8 cellular contexts compared by ENCODE assay signal in the genomic region with DNA sequence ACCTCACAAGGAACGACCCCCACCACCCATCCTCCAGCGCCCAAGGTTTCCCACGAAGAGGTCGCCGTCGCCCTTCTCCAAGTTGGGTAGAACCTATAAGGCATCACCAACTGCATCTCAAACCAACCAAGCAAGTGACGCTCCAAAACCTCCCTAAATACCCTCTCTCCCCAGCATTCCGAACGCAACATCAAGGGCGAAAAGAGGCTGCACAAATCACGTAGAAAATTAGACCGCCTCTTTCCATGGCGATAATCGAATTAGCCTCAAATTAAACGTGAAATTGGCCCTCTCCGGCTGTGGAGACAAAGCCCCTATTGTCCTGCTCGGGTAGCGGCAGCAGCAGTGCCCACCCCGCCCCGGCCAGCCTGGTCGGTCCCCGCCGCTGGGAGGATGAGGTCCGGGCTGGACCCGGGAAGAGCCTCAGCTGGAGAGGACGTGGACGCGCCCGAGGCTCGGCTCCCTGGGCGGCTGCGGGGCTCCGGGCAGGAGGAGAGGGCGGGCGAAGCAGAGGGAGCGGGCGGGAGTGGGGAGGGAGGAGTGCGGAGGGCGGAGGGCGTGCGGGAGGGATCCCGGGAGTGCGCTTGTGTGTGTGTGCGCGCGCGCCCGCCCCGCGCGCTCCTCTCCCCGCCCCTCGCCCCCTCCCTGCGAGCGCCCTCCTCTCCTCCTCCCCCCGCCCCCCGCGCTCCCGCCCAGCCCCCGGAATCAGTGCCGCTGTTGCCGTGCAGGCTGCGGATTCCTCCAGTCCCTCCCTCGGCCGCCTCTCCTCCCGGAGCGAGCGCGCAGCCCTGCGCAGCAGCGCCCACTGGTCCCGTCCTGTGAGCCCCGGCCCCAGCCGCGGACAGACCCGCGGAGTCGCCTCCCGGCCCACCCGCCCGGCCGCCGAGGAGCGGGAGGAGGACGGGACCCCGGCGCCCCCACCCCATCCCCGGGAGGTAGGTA. TPM values are rescaled to one million over a fixed set of nuclear protein-coding genes. Genes with fewer than 3 reads are reported as not detected.
DNase-seq lines count a peak whose midpoint lies in the region; ATAC-seq and TF ChIP-seq lines count a peak whose summit lies in the region.

TSS of gene SPTBN1 (plus strand) at position 744 of the 942 bp plus-strand sequence. CDS start 70,092 bp downstream, outside the sequence.

- peak within 1 kb of the TSS; percentile 31 for H3K27ac Mint-ChIP-seq in Caco-2 (ENCODE audit: unreplicated experiment)
- no peak within 1 kb of the TSS for H3K27ac Mint-ChIP-seq in stimulated activated naive B cell treated with anti-CD40 and anti-IgM and Interleukin-4, amounts not matched to agents 10 μg/mL and 1 μg/mL and 100 μg/mL, for 72 hours

- intact Hi-C loops in Caco-2 (cut with micrococcal nuclease; ENCODE audit: unreplicated experiment), result loop anchor here (5.0 kb wide), 3 partner anchors 124 to 339 kb away; partner anchors contain the start of gene ACYP2

- peak within 1 kb of the TSS; percentile 4 to 82 for H3K9ac ChIP-seq in liver (ENCODE audit: low read depth in 1 of 2, low read length in 2 of 2)

- peak; percentile 29 for ATAC-seq in GM21529 (IDR thresholded peaks at IDR 0.05; ENCODE audit: unreplicated experiment)
- peak; percentile 44 to 51 for ATAC-seq in stimulated activated naive B cell treated with anti-CD40 and anti-IgM and Interleukin-4, amounts not matched to agents 10 μg/mL and 1 μg/mL and 100 μg/mL, for 72 hours (replicated peaks)

- H3K27me3 Mint-ChIP-seq in Caco-2 (ENCODE audit: insufficient read depth, unreplicated experiment), result no peaks in the 10 kb centered on the region
- peaks cover 42 to 45% of the 10 kb centered on the region in 2 donors for H3K27me3 Mint-ChIP-seq in stimulated activated naive B cell treated with anti-CD40 and anti-IgM and Interleukin-4, amounts not matched to agents 10 μg/mL and 1 μg/mL and 100 μg/mL, for 72 hours

- CTCF ChIA-PET in Caco-2 (lab: Charles Lee), result interaction anchor here (0.7 kb wide), 1 partner anchor 15 kb away, joined by 6 read pairs; no protein-coding TSS in a partner anchor

- no peaks in the 10 kb centered on the region for H3K9me3 Mint-ChIP-seq in Caco-2 (ENCODE audit: unreplicated experiment)
- no peaks in the 10 kb centered on the region for H3K9me3 Mint-ChIP-seq in stimulated activated naive B cell treated with anti-CD40 and anti-IgM and Interleukin-4, amounts not matched to agents 10 μg/mL and 1 μg/mL and 100 μg/mL, for 72 hours

- peaks cover 12% of the 10 kb centered on the region for H3K36me3 Mint-ChIP-seq in Caco-2 (ENCODE audit: insufficient read depth, unreplicated experiment)
- H3K36me3 Mint-ChIP-seq in stimulated activated naive B cell treated with anti-CD40 and anti-IgM and Interleukin-4, amounts not matched to agents 10 μg/mL and 1 μg/mL and 100 μg/mL, for 72 hours, result no peaks in the 10 kb centered on the region

- no TSS peak for BruUV-seq in Caco-2 (replicated peaks; lab: Mats Ljungman, UMichigan)

- no peaks in the 10 kb centered on the region for H3K36me3 ChIP-seq in Caco-2 (ENCODE audit: control insufficient read depth, insufficient read depth, low read length)
- H3K36me3 ChIP-seq in liver (ENCODE audit: control insufficient read depth in 4 of 4, insufficient read depth in 3 of 4, low read depth in 1 of 4, low read length in 3 of 4), result no peaks in the 10 kb centered on the region

- TF ChIP-seq CTCF in Caco-2 (IDR thresholded peaks at IDR 0.05; ENCODE audit: insufficient read depth in 1 of 2, low read depth in 1 of 2, low read length in 1 of 2, severe bottlenecking in 1 of 2, unreplicated experiment in 1 of 2) (no peak), VCaP (conservative IDR thresholded peaks at IDR 0.05) (no peak), liver (IDR thresholded peaks at IDR 0.05; ENCODE audit: low read depth, low read length, missing input control) (no peak)

- H3K4me3 ChIP-seq in Caco-2 (ENCODE audit: low read depth, low read length), result peak within 1 kb of the TSS; percentile 77
- H3K4me3 ChIP-seq in liver (ENCODE audit: low read depth in 1 of 3, low read length in 3 of 3), result peak within 1 kb of the TSS; percentile 51 to 100 (median 73)

- H3K4me1 Mint-ChIP-seq in Caco-2 (ENCODE audit: low read depth, unreplicated experiment), result peaks cover 21% of the 10 kb centered on the region
- peaks cover 16 to 30% of the 10 kb centered on the region in 2 donors for H3K4me1 Mint-ChIP-seq in stimulated activated naive B cell treated with anti-CD40 and anti-IgM and Interleukin-4, amounts not matched to agents 10 μg/mL and 1 μg/mL and 100 μg/mL, for 72 hours

- peak within 1 kb of the TSS; percentile 85 for H3K4me3 Mint-ChIP-seq in Caco-2 (ENCODE audit: unreplicated experiment)
- H3K4me3 Mint-ChIP-seq in stimulated activated naive B cell treated with anti-CD40 and anti-IgM and Interleukin-4, amounts not matched to agents 10 μg/mL and 1 μg/mL and 100 μg/mL, for 72 hours, result peak within 1 kb of the TSS; percentile 88 to 93

- H3K27ac ChIP-seq in VCaP (peak within 1 kb of the TSS; percentile 92), liver (ENCODE audit: low read depth in 1 of 2, low read length in 2 of 2) (peak within 1 kb of the TSS; percentile 72 to 90)

- WGBS in liver, result 1% methylated on average over 87 of the region's 88 CpGs

- POLR2A ChIA-PET in Caco-2 (lab: Charles Lee), result no interaction called here

- DNase-seq in Caco-2 (peak; percentile 80 to 82), NCI-H1436 treated with DMSO at 0.1 percent for 48 hours (lab: John Stamatoyannopoulos, UW) (peak; percentile 37), GDM1 (lab: John Stamatoyannopoulos, UW) (no peak)
- peak; percentile 6 for DNase-seq in effector CD8-positive, alpha-beta T cell (lab: John Stamatoyannopoulos, UW)
- DNase-seq in stimulated activated naive B cell treated with anti-CD40 and anti-IgM and Interleukin-4, amounts not matched to agents 10 μg/mL and 1 μg/mL and 100 μg/mL, for 72 hours, result peak; percentile 4

- H3K4me1 ChIP-seq in Caco-2 (peaks cover 12% of the 10 kb centered on the region; the same call in 1 of the 2 replicates), liver (ENCODE audit: control insufficient read depth in 4 of 4, insufficient read depth in 4 of 4, low read length in 3 of 4) (peaks cover 0 to 28% (median 18%) of the 10 kb centered on the region in 4 donors)

- H3K27me3 ChIP-seq in Caco-2 (replicated peaks; ENCODE audit: control insufficient read depth, insufficient read depth, low read length), result no peaks in the 10 kb centered on the region
- H3K27me3 ChIP-seq in liver (ENCODE audit: control insufficient read depth in 4 of 4, insufficient read depth in 4 of 4, low read length in 3 of 4), result no peaks in the 10 kb centered on the region

- H3K9me3 ChIP-seq in Caco-2 (no peaks in the 10 kb centered on the region), liver (ENCODE audit: control insufficient read depth in 4 of 4, low read length in 3 of 4) (no peaks in the 10 kb centered on the region)

- TF ChIP-seq RAD21 in liver (IDR thresholded peaks at IDR 0.05), result peak; percentile 43 to 59

TF ChIP-seq in liver, 16 proteins besides CTCF, POLR2A, EP300 and RAD21:
- TF ChIP-seq SP1 (IDR thresholded peaks at IDR 0.05) (peak; percentile 13), YY1 (IDR thresholded peaks at IDR 0.05) (no peak)
- TF ChIP-seq, protein P1, sequence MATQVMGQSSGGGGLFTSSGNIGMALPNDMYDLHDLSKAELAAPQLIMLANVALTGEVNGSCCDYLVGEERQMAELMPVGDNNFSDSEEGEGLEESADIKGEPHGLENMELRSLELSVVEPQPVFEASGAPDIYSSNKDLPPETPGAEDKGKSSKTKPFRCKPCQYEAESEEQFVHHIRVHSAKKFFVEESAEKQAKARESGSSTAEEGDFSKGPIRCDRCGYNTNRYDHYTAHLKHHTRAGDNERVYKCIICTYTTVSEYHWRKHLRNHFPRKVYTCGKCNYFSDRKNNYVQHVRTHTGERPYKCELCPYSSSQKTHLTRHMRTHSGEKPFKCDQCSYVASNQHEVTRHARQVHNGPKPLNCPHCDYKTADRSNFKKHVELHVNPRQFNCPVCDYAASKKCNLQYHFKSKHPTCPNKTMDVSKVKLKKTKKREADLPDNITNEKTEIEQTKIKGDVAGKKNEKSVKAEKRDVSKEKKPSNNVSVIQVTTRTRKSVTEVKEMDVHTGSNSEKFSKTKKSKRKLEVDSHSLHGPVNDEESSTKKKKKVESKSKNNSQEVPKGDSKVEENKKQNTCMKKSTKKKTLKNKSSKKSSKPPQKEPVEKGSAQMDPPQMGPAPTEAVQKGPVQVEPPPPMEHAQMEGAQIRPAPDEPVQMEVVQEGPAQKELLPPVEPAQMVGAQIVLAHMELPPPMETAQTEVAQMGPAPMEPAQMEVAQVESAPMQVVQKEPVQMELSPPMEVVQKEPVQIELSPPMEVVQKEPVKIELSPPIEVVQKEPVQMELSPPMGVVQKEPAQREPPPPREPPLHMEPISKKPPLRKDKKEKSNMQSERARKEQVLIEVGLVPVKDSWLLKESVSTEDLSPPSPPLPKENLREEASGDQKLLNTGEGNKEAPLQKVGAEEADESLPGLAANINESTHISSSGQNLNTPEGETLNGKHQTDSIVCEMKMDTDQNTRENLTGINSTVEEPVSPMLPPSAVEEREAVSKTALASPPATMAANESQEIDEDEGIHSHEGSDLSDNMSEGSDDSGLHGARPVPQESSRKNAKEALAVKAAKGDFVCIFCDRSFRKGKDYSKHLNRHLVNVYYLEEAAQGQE (IDR thresholded peaks at IDR 0.05), result peak; percentile 40
TF ChIP-seq in liver: peak in this region for 2.

RNA-seq across cellular contexts. Expression of gene SPTBN1, which starts in this region (rescaled TPM):
- total RNA-seq in Caco-2 (2022), result 361 and 383 TPM in 2 replicates
- total RNA-seq in liver, result 100 to 1,000 TPM in 1 of 2 donors, 10 to 100 TPM in 1; 87.1 to 191 TPM
- 10 to 100 TPM; 44.8 to 64.6 TPM for polyA plus RNA-seq in liver
